8 cellular contexts compared by ENCODE assay signal in the genomic region with DNA sequence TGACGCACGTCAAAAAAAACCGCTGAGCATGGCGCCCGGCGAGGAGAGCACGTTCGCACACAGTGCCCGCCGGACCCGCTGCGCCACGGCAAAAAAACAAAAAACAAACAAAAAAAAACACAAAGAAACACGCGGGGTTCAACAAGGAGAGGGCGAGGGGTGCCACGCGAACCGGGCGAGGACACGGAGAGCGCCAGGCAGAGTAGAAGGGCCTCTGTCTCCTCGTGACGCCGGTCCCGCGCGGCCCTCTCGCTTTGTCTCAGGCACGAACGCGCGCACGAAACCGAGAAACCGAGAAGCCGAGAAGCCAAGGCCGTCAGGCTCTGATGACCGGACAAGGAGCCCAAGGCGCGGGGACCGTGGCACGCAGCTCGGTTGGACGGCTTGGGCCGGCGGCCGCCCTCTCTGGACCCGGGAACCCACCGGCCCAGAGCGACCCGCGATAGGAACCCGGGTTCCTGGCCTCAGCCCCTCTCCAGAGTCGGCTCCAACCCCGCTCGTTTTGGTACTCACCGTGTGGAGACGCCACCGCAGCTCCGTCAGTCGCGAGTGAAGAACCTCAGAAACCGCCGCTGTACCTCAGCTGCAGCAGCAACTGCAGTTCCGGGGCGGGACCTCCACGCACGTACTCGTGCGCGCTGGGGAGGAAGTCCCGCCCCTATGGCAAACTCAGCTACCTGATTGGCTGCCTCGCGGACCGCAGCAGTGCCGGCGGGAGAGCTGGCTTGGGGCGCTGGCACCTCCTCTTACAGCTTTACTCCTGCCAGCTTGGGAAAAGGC. TPM values are rescaled to one million over a fixed set of nuclear protein-coding genes. Genes with fewer than 3 reads are reported as not detected.
DNase-seq lines count a peak whose midpoint lies in the region; ATAC-seq and TF ChIP-seq lines count a peak whose summit lies in the region.

Gene DDX24 (minus strand): TSS at position 597 of the 780 bp plus-strand sequence. CDS start 1,460 bp downstream, outside the sequence.
Gene IFI27L1 (plus strand): TSS at position 705 of the 780 bp plus-strand sequence. CDS start 15,628 bp downstream, outside the sequence.

- peak within 1 kb of the TSS; percentile 99 for H3K27ac Mint-ChIP-seq in progenitor cell of endocrine pancreas

- DNase-seq in GM13976 (ENCODE audit: low spot score) (peak; percentile 98), NCI-H146 treated with DMSO at 0.1 percent for 48 hours (lab: John Stamatoyannopoulos, UW; ENCODE audit: unreplicated experiment) (peak; percentile 66), amniotic stem cell (lab: John Stamatoyannopoulos, UW) (peak; percentile 87), left cardiac atrium (peak; percentile 98), progenitor cell of endocrine pancreas (ENCODE audit: low spot score, unreplicated experiment) (peak; percentile 92), ureter (ENCODE audit: low spot score) (peak; percentile 96)

- H3K4me3 Mint-ChIP-seq in progenitor cell of endocrine pancreas (ENCODE audit: low read depth) = peak within 1 kb of the TSS; percentile 100

- intact Hi-C loops in T-helper 1 cell treated with Interleukin-12 subunit alpha and Interleukin-12 subunit beta and Interleukin-4 antibody, amounts not matched to agents 30 ng/mL and 1 ng/mL, for 36 hours (cut with micrococcal nuclease) = loop anchor here (1.0 kb wide), 9 partner anchors 24 to 141 kb away; partner anchors contain the start of genes ASB2, IFI27L2, OTUB2 and PPP4R4
- intact Hi-C loops in left cardiac atrium (cut with DNase I) = loop anchor here in 1 of 2 donors (2.0 kb wide), 1 partner anchor 48 kb away; the partner anchor contains the start of gene IFI27L2

- H3K27me3 Mint-ChIP-seq in progenitor cell of endocrine pancreas = no peaks in the 10 kb centered on the region

- peaks cover 19% of the 10 kb centered on the region for H3K36me3 Mint-ChIP-seq in progenitor cell of endocrine pancreas (ENCODE audit: insufficient read depth)

- peak; percentile 97 for ATAC-seq in HG02870 (IDR thresholded peaks at IDR 0.05; ENCODE audit: unreplicated experiment)
- ATAC-seq in left cardiac atrium = peak; percentile 100

- H3K9me3 Mint-ChIP-seq in progenitor cell of endocrine pancreas (ENCODE audit: low read depth) = no peaks in the 10 kb centered on the region

- peaks cover 43% of the 10 kb centered on the region for H3K4me1 Mint-ChIP-seq in progenitor cell of endocrine pancreas (ENCODE audit: low read depth)

- in situ Hi-C loops in GM13976 (cut with MboI; ENCODE audit: low sequenced_read_pairs, unreplicated experiment) = no loop called here

- TF ChIP-seq CTCF in GM13976 (IDR thresholded peaks at IDR 0.05; ENCODE audit: borderline replicate concordance, control extremely low read depth, extremely low read depth, insufficient read depth, missing control alignments) (no peak), progenitor cell of endocrine pancreas (IDR thresholded peaks at IDR 0.05; ENCODE audit: unreplicated experiment) (no peak)

RNA-seq across cellular contexts. Expression of gene DDX24, which starts in this region (rescaled TPM):
- 206 and 208 TPM in 2 replicates for total RNA-seq in T-helper 1 cell treated with Interleukin-12 subunit alpha and Interleukin-12 subunit beta and Interleukin-4 antibody, amounts not matched to agents 30 ng/mL and 1 ng/mL, for 36 hours
- 100 to 1,000 TPM; 166 to 253 TPM for total RNA-seq in left cardiac atrium
- 139 and 141 TPM in 2 replicates for total RNA-seq in progenitor cell of endocrine pancreas
- total RNA-seq in ureter = 191 TPM

RNA-seq across cellular contexts. Expression of gene IFI27L1, which starts in this region (rescaled TPM):
- 32.2 and 32.4 TPM in 2 replicates for total RNA-seq in T-helper 1 cell treated with Interleukin-12 subunit alpha and Interleukin-12 subunit beta and Interleukin-4 antibody, amounts not matched to agents 30 ng/mL and 1 ng/mL, for 36 hours
- total RNA-seq in left cardiac atrium (10 to 100 TPM; 10.5 to 13.8 TPM), progenitor cell of endocrine pancreas (28.9 TPM in 2 replicates), ureter (9.4 TPM)

Comparison
In these comparisons a context has a peak if more than half of its experiments do, and no peak if none do; other contexts are left out.
1. Peak in every context shown above with its lines: DNase-seq and ATAC-seq.